8 cellular contexts compared by ENCODE assay signal in the genomic region with DNA sequence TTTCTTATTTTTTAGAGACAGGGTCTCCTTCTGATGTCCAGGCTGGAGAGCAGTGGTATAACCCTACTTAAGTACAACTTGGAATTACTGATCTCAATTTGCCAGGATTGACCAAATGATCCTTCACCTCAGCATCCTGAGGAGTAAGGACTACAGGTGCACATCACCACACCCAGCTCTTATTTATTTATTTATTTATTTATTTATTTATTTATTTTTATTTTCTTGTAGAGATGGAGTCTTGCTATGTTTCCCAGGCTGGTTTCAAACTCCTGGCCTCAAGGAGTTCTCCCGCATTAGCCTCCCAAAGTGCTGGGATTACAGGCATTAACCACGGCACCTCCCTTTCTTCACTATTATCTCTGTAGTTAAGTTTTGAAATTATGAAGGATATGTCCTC.
"Had no signal": no experiment of that assay in that cellular context is flagged by ENCODE, and none has a peak within 500 bp of the region (broad histone marks: within the 10 kb centered on the region; RNA-seq: fewer than 3 reads in every experiment).

No MANE protein-coding gene starts in this region.

- ATAC-seq: GM12878 had no signal

- DNase-seq: GDM1, GF-D8 had no signal

- H3K4me3 ChIP-seq: GM12878 had no signal

- FAIRE-seq: G401.6, GM12878, GM12891, GM12892, GM18507, GM19239 had no signal
